In genomic region chr10:77605466-77605865, GRCh38 we compare ENCODE assay signal across 15 cellular contexts. TPM values are rescaled to one million over a fixed set of nuclear protein-coding genes. Genes with fewer than 3 reads are reported as not detected.
DNase-seq lines count a peak whose midpoint lies in the region; ATAC-seq, FAIRE-seq and TF ChIP-seq lines count a peak whose summit lies in the region.
"Had no signal": no experiment of that assay in that cellular context is flagged by ENCODE, and none has a peak within 500 bp of the region (broad histone marks: within the 10 kb centered on the region; RNA-seq: fewer than 3 reads in every experiment).

No MANE protein-coding gene starts in this region.

- DNase-seq in AG04449 (ENCODE audit: low read depth, low spot score), result no peak
- peak; percentile 50 for DNase-seq in GM23248
- no peak for DNase-seq in astrocyte of the spinal cord (ENCODE audit: low read depth, low spot score)
- no peak for DNase-seq in keratinocyte (ENCODE audit: low read depth, low spot score)
- no peak for DNase-seq in urothelium cell line (ENCODE audit: low spot score)
- DNase-seq in NCI-H2081 treated with DMSO at 0.1 percent for 48 hours (lab: John Stamatoyannopoulos, UW), result no peak
- no peak for DNase-seq in body of pancreas
- DNase-seq: activated naive CD4-positive, alpha-beta T cell treated with anti-CD3 and anti-CD28 coated beads, Interleukin-2, amount 50 U/mL, for 16 hours; CD4-positive, alpha-beta memory T cell; cortex of kidney; retina; T-helper 9 cell; thyroid gland had no signal

- CTCF ChIA-PET in AG04449 (lab: Yijun Ruan, JAX), result interaction anchor here (1.0 to 2.3 kb wide), 13 partner anchors 8 to 440 kb away, joined by 3 to 12 read pairs (median 4); no protein-coding TSS in a partner anchor

- FAIRE-seq in keratinocyte (lab: Jason Lieb, UNC) (peak; percentile 44), urothelium cell line (lab: Jason Lieb, UNC) (no peak)
- FAIRE-seq: GM12891 had no signal

- H3K4me3 ChIP-seq in AG04449 (ENCODE audit: low read depth, low read length) (no peak overlapping the region), GM23248 (no peak overlapping the region), astrocyte of the spinal cord (ENCODE audit: low read depth, low read length) (no peak overlapping the region), keratinocyte (ENCODE audit: control insufficient read depth in 2 of 3, extremely low read depth in 1 of 3, insufficient read depth in 2 of 3, low read depth in 1 of 3, low read length in 3 of 3) (no peak overlapping the region), body of pancreas (no peak overlapping the region)
- H3K4me3 ChIP-seq: thyroid gland had no signal

- no peak for TF ChIP-seq POLR2A in body of pancreas (IDR thresholded peaks at IDR 0.05)

- H3K36me3 ChIP-seq in GM23248 (ENCODE audit: low read depth), result no peaks in the 10 kb centered on the region
- H3K36me3 ChIP-seq in keratinocyte (ENCODE audit: control insufficient read depth in 2 of 2, extremely low read depth in 1 of 2, insufficient read depth in 2 of 2, low read length in 2 of 2), result no peaks in the 10 kb centered on the region
- no peaks in the 10 kb centered on the region for H3K36me3 ChIP-seq in body of pancreas (replicated peaks in 1 of 2; ENCODE audit: insufficient read depth in 1 of 2, low read depth in 2 of 2)
- H3K36me3 ChIP-seq: thyroid gland had no signal

- H3K79me2 ChIP-seq in GM23248 (ENCODE audit: insufficient read depth) (peaks cover 30% of the 10 kb centered on the region), keratinocyte (ENCODE audit: control insufficient read depth, insufficient read depth, low read length) (no peaks in the 10 kb centered on the region)

- H3K4me2 ChIP-seq in GM23248 (ENCODE audit: unreplicated experiment) (no peak overlapping the region), keratinocyte (ENCODE audit: control insufficient read depth, extremely low read depth, insufficient read depth, low read depth, low read length) (no peak overlapping the region)

- H3K27me3 ChIP-seq in GM23248 (replicated peaks; ENCODE audit: insufficient read depth) (no peaks in the 10 kb centered on the region), keratinocyte (ENCODE audit: control insufficient read depth, extremely low read depth, insufficient read depth, low read length) (no peaks in the 10 kb centered on the region), body of pancreas (no peaks in the 10 kb centered on the region)
- H3K27me3 ChIP-seq: thyroid gland had no signal

- ATAC-seq in HG03280 (IDR thresholded peaks at IDR 0.05; ENCODE audit: unreplicated experiment), result no peak
- no peak for ATAC-seq in body of pancreas

- H3K9me1 ChIP-seq in keratinocyte (ENCODE audit: control insufficient read depth, extremely low read depth, insufficient read depth, low read length), result no peaks in the 10 kb centered on the region

- H3K9me3 ChIP-seq in GM23248 (ENCODE audit: low read depth) (no peaks in the 10 kb centered on the region), keratinocyte (ENCODE audit: control insufficient read depth, low read depth, low read length) (no peaks in the 10 kb centered on the region), body of pancreas (no peaks in the 10 kb centered on the region)
- H3K9me3 ChIP-seq: thyroid gland had no signal

- H4K20me1 ChIP-seq in GM23248 (ENCODE audit: insufficient read depth) (no peaks in the 10 kb centered on the region), keratinocyte (ENCODE audit: control insufficient read depth, extremely low read depth, insufficient read depth, low read length) (no peaks in the 10 kb centered on the region)

- H2AFZ ChIP-seq in GM23248 (no peak overlapping the region), keratinocyte (ENCODE audit: control insufficient read depth, low read length) (no peak overlapping the region)

- H3K9ac ChIP-seq in GM23248 (no peak overlapping the region), keratinocyte (ENCODE audit: control insufficient read depth, extremely low read depth, insufficient read depth, low read length) (no peak overlapping the region)

- in situ Hi-C loops in GM23248 (cut with MboI), result no loop called here
- in situ Hi-C loops in astrocyte of the spinal cord (cut with HindIII; ENCODE audit: low sequenced_read_pairs), result no loop called here

- peaks cover 19% of the 10 kb centered on the region for H3K4me1 ChIP-seq in GM23248 (ENCODE audit: insufficient read depth)
- H3K4me1 ChIP-seq in keratinocyte (ENCODE audit: control insufficient read depth, extremely low read depth, insufficient read depth, low read length), result peaks cover 28% of the 10 kb centered on the region
- H3K4me1 ChIP-seq in body of pancreas, result peaks cover 21% of the 10 kb centered on the region
- H3K4me1 ChIP-seq: thyroid gland had no signal

- intact Hi-C loops in body of pancreas (cut with DNase I), result no loop called here

- no peaks in the 10 kb centered on the region for H3K9me2 ChIP-seq in GM23248 (ENCODE audit: insufficient read depth)

- dilution Hi-C loops in keratinocyte (cut with MboI; ENCODE audit: extremely low pct_ligation_motif_present, low sequenced_read_pairs), result no loop called here

- no peaks in the 10 kb centered on the region for H3F3A ChIP-seq in GM23248 (ENCODE audit: insufficient read depth)

- no peak overlapping the region for H3K27ac ChIP-seq in GM23248
- no peak overlapping the region for H3K27ac ChIP-seq in keratinocyte (ENCODE audit: control insufficient read depth, insufficient read depth, low read length)
- no peak overlapping the region for H3K27ac ChIP-seq in body of pancreas
- H3K27ac ChIP-seq: thyroid gland had no signal

- POLR2A ChIA-PET in AG04449 (lab: Yijun Ruan, JAX), result no interaction called here

- TF ChIP-seq CTCF in AG04449 (IDR thresholded peaks at IDR 0.05; ENCODE audit: insufficient read depth, low read length, missing control alignments) (peak; percentile 55), astrocyte of the spinal cord (IDR thresholded peaks at IDR 0.05; ENCODE audit: low read depth, low read length) (peak; percentile 22), keratinocyte (optimal IDR thresholded peaks at IDR 0.05 in 1 of 3, IDR thresholded peaks at IDR 0.05 in 1 of 3, conservative IDR thresholded peaks at IDR 0.05 in 1 of 3; ENCODE audit: extremely low read depth in 1 of 3, insufficient read depth in 2 of 3, low read length in 3 of 3) (peak; percentile 9 to 65 (median 29)), body of pancreas (IDR thresholded peaks at IDR 0.05) (no peak)

- WGBS in GM23248 (ENCODE audit: low coverage in 1 of 2, low lambda C conversion rate in 2 of 2, missing lambda C conversion rate in 2 of 2), 2 experiments, result 53 to 63% methylated on average over 4 of the region's 4 CpGs
- 76% methylated on average over 4 of the region's 4 CpGs; no CpG with 5 or more reads in 1 of the 2 donors for WGBS in body of pancreas, 2 donors

RNA-seq across cellular contexts. Expression of gene KCNMA1, which starts 32.1 kb away (rescaled TPM):
- total RNA-seq in GM23248 (2014; rRNA removed; shearing (Covaris generic)), result 14.2 and 18.6 TPM in 2 replicates
- polyA plus RNA-seq in GM23248 (2016; fragmentation: Nextera tagmentation; extraction: Ambion mirVana) (24.8 and 25.1 TPM in 2 replicates), keratinocyte (5.0 to 6.8 TPM (median 6.3 TPM) in 3 replicates)
- polyA plus RNA-seq in keratinocyte (2011; ENCODE audit: low read depth), result 1.1 TPM
- polyA plus RNA-seq in keratinocyte (2011; cell fraction: cytosol; rRNA removed), result 2.7 and 2.8 TPM in 2 replicates
- 4.7 and 8.1 TPM in 2 replicates for polyA plus RNA-seq in keratinocyte (2011; cell fraction: nucleus; rRNA removed)
- 2.9 and 5.4 TPM in 2 replicates for polyA plus RNA-seq in keratinocyte (2012; ENCODE audit: low replicate concordance)
- 11.5 to 19.4 TPM (median 14.3 TPM) in 3 replicates for polyA minus RNA-seq in keratinocyte
- 3.6 TPM for polyA minus RNA-seq in keratinocyte (2011; cell fraction: cytosol; rRNA and poly(A)+ RNA removed)
- 8.5 and 18.3 TPM in 2 replicates for polyA minus RNA-seq in keratinocyte (2011; cell fraction: nucleus; rRNA and poly(A)+ RNA removed)
- total RNA-seq in body of pancreas, result 1 to 10 TPM; 5.9 to 9.3 TPM
- total RNA-seq: CD4-positive, alpha-beta memory T cell had no signal

Comparison
In these comparisons a context has a peak if more than half of its experiments do, and no peak if none do; other contexts are left out.
1. CTCF ChIP-seq: peak in AG04449 (single experiment), astrocyte of the spinal cord (single experiment) and keratinocyte (3 of 3); none in body of pancreas (0 of 7).